ENCODE assay signal across 12 cellular contexts in genomic region chr16:73063854-73064226, GRCh38. TPM values are rescaled to one million over a fixed set of nuclear protein-coding genes. Genes with fewer than 3 reads are reported as not detected.
DNase-seq lines count a peak whose midpoint lies in the region; ATAC-seq, FAIRE-seq and TF ChIP-seq lines count a peak whose summit lies in the region.
"Had no signal": no experiment of that assay in that cellular context is flagged by ENCODE, and none has a peak within 500 bp of the region (broad histone marks: within the 10 kb centered on the region; RNA-seq: fewer than 3 reads in every experiment).

No MANE protein-coding gene starts in this region.

- H3K27me3 ChIP-seq in liver (ENCODE audit: control insufficient read depth in 4 of 4, insufficient read depth in 4 of 4, low read length in 3 of 4) (peaks cover 0 to 10% (median 4%) of the 10 kb centered on the region in 4 donors), right lobe of liver (peaks cover 0 to 32% of the 10 kb centered on the region in 2 donors), esophagus muscularis mucosa (peaks cover 0 to 50% (median 25%) of the 10 kb centered on the region in 4 donors), neural progenitor cell (peaks cover 100% of the 10 kb centered on the region)

- no peaks in the 10 kb centered on the region for H3K36me3 ChIP-seq in liver (ENCODE audit: control insufficient read depth in 4 of 4, insufficient read depth in 3 of 4, low read depth in 1 of 4, low read length in 3 of 4)
- no peaks in the 10 kb centered on the region for H3K36me3 ChIP-seq in right lobe of liver
- H3K36me3 ChIP-seq in esophagus muscularis mucosa, result no peaks in the 10 kb centered on the region
- H3K36me3 ChIP-seq in neural progenitor cell, result no peaks in the 10 kb centered on the region
- H3K36me3 ChIP-seq in kidney (ENCODE audit: control insufficient read depth in 1 of 2, insufficient read depth in 2 of 2, low read length in 2 of 2), result no peaks in the 10 kb centered on the region
- H3K36me3 ChIP-seq: tibial nerve had no signal

- no peak for DNase-seq in right lobe of liver
- DNase-seq in esophagus muscularis mucosa (ENCODE audit: extremely low spot score), result no peak
- DNase-seq in neural progenitor cell (ENCODE audit: low spot score), result no peak
- DNase-seq in endothelial cell (ENCODE audit: low spot score), result no peak
- DNase-seq in kidney, result no peak
- DNase-seq in A172 (ENCODE audit: low spot score), result no peak
- DNase-seq: activated CD8-positive, alpha-beta memory T cell treated with anti-CD3 and anti-CD28 coated beads, Interleukin-2, amount 50 U/mL, for 4 hours; GF-D8; NCI-H1092 had no signal

- H3K4me3 ChIP-seq in liver (ENCODE audit: low read depth in 1 of 3, low read length in 3 of 3) (peak overlapping the region in 1 of 3 donors; percentile 6), right lobe of liver (no peak overlapping the region), esophagus muscularis mucosa (peak overlapping the region; percentile 34 to 42 (median 38)), neural progenitor cell (no peak overlapping the region), kidney (ENCODE audit: low read length in 2 of 2) (no peak overlapping the region)

- peaks cover 84% of the 10 kb centered on the region for H4K20me1 ChIP-seq in neural progenitor cell (ENCODE audit: low read depth)

- H3K4me1 ChIP-seq in liver (ENCODE audit: control insufficient read depth in 4 of 4, insufficient read depth in 4 of 4, low read length in 3 of 4) (peaks cover 5 to 52% (median 35%) of the 10 kb centered on the region in 4 donors), right lobe of liver (peaks cover 0 to 42% (median 21%) of the 10 kb centered on the region in 4 donors), esophagus muscularis mucosa (peaks cover 45 to 83% (median 64%) of the 10 kb centered on the region in 4 donors), neural progenitor cell (peaks cover 67% of the 10 kb centered on the region), kidney (ENCODE audit: control insufficient read depth in 1 of 2, insufficient read depth in 1 of 2, low read depth in 1 of 2, low read length in 2 of 2) (peaks cover 0 to 20% of the 10 kb centered on the region in 2 donors)

- peaks cover 27% of the 10 kb centered on the region for H3K27me3 Mint-ChIP-seq in neural progenitor cell (ENCODE audit: insufficient read depth, low read depth)
- peaks cover 25% of the 10 kb centered on the region for H3K27me3 Mint-ChIP-seq in endothelial cell (ENCODE audit: unreplicated experiment)

- no peak for TF ChIP-seq RAD21 in liver (IDR thresholded peaks at IDR 0.05)

- H3K36me3 Mint-ChIP-seq in neural progenitor cell (no peaks in the 10 kb centered on the region), endothelial cell (ENCODE audit: low read depth, unreplicated experiment) (peaks cover 3% of the 10 kb centered on the region)

- H3F3A ChIP-seq in neural progenitor cell (ENCODE audit: low read depth), result peaks cover 72% of the 10 kb centered on the region

- TF ChIP-seq CTCF in liver (IDR thresholded peaks at IDR 0.05; ENCODE audit: low read depth, low read length, missing input control), result no peak
- no peak for TF ChIP-seq CTCF in right lobe of liver (IDR thresholded peaks at IDR 0.05)
- TF ChIP-seq CTCF in esophagus muscularis mucosa (IDR thresholded peaks at IDR 0.05), result no peak
- TF ChIP-seq CTCF in neural progenitor cell (IDR thresholded peaks at IDR 0.05), result no peak
- no peak for TF ChIP-seq CTCF in endothelial cell (IDR thresholded peaks at IDR 0.05; ENCODE audit: unreplicated experiment)
- no peak for TF ChIP-seq CTCF in kidney (IDR thresholded peaks at IDR 0.05; ENCODE audit: borderline replicate concordance, extremely low read depth, insufficient read depth)

- FAIRE-seq in kidney (lab: Jason Lieb, UNC), result no peak

- H3K4me1 Mint-ChIP-seq in neural progenitor cell (peaks cover 74% of the 10 kb centered on the region), endothelial cell (ENCODE audit: unreplicated experiment) (peaks cover 58% of the 10 kb centered on the region)

- 25% methylated on average over 15 of the region's 15 CpGs for WGBS in liver
- 25% methylated on average over 15 of the region's 15 CpGs for WGBS in right lobe of liver (ENCODE audit: insufficient coverage, low coverage, low lambda C conversion rate, missing lambda C conversion rate)
- WGBS in esophagus muscularis mucosa, result 57% methylated on average over 15 of the region's 15 CpGs

- peak overlapping the region; percentile 30 for H3K4me2 ChIP-seq in neural progenitor cell

- H3K9me3 ChIP-seq in liver (ENCODE audit: control insufficient read depth in 4 of 4, low read length in 3 of 4) (no peaks in the 10 kb centered on the region), right lobe of liver (no peaks in the 10 kb centered on the region), esophagus muscularis mucosa (no peaks in the 10 kb centered on the region), neural progenitor cell (ENCODE audit: low read depth) (no peaks in the 10 kb centered on the region), kidney (ENCODE audit: control insufficient read depth in 1 of 2, low read length in 2 of 2) (no peaks in the 10 kb centered on the region)
- H3K9me3 ChIP-seq: tibial nerve had no signal

- peak overlapping the region; percentile 82 for H3K4me3 Mint-ChIP-seq in neural progenitor cell
- H3K4me3 Mint-ChIP-seq in endothelial cell (ENCODE audit: unreplicated experiment), result no peak overlapping the region

- H3K27ac Mint-ChIP-seq in neural progenitor cell (no peak overlapping the region), endothelial cell (ENCODE audit: unreplicated experiment) (no peak overlapping the region)

- ATAC-seq in right lobe of liver (no peak), GM18511 (IDR thresholded peaks at IDR 0.05; ENCODE audit: unreplicated experiment) (no peak)

- no peak overlapping the region for H3K9ac ChIP-seq in liver (ENCODE audit: low read depth in 1 of 2, low read length in 2 of 2)
- no peak overlapping the region for H3K9ac ChIP-seq in neural progenitor cell
- no peak overlapping the region for H3K9ac ChIP-seq in kidney (ENCODE audit: low read length in 2 of 2)

- intact Hi-C loops in right lobe of liver (cut with DNase I) (no loop called here), esophagus muscularis mucosa (cut with DNase I) (no loop called here), kidney (cut with DNase I) (no loop called here)

- H3K79me2 ChIP-seq in neural progenitor cell (ENCODE audit: low read depth), result no peaks in the 10 kb centered on the region

- H3K27ac ChIP-seq in liver (ENCODE audit: low read depth in 1 of 2, low read length in 2 of 2) (peak overlapping the region; percentile 2 to 14), right lobe of liver (no peak overlapping the region), esophagus muscularis mucosa (replicated peaks in 1 of 4) (peak overlapping the region; percentile 24 to 37 (median 28)), neural progenitor cell (no peak overlapping the region), kidney (ENCODE audit: low read depth in 2 of 2, low read length in 2 of 2) (no peak overlapping the region)

- no peak for TF ChIP-seq POLR2A in right lobe of liver (IDR thresholded peaks at IDR 0.05)
- TF ChIP-seq POLR2A in esophagus muscularis mucosa (IDR thresholded peaks at IDR 0.05; ENCODE audit: low read depth), result no peak

- no peaks in the 10 kb centered on the region for H3K9me3 Mint-ChIP-seq in neural progenitor cell
- H3K9me3 Mint-ChIP-seq in endothelial cell (ENCODE audit: unreplicated experiment), result no peaks in the 10 kb centered on the region

- no peak for TF ChIP-seq EP300 in esophagus muscularis mucosa (IDR thresholded peaks at IDR 0.05)

- H2AFZ ChIP-seq in neural progenitor cell (replicated peaks), result no peak overlapping the region

TF ChIP-seq in liver, 16 proteins besides CTCF, POLR2A, EP300 and RAD21 (continues in another document):
- TF ChIP-seq SP1 (IDR thresholded peaks at IDR 0.05), result no peak
- no peak for TF ChIP-seq FOXA1 (IDR thresholded peaks at IDR 0.05)
- no peak for TF ChIP-seq RXRA (IDR thresholded peaks at IDR 0.05)
- TF ChIP-seq HNF4G (IDR thresholded peaks at IDR 0.05), result no peak
- TF ChIP-seq JUND (IDR thresholded peaks at IDR 0.05), result no peak
- TF ChIP-seq MAX (IDR thresholded peaks at IDR 0.05), result no peak
- no peak for TF ChIP-seq EGR1 (IDR thresholded peaks at IDR 0.05; ENCODE audit: low read depth in 2 of 2)
- TF ChIP-seq NR2F2 (IDR thresholded peaks at IDR 0.05), result no peak
- no peak for TF ChIP-seq HNF4A (conservative IDR thresholded peaks at IDR 0.05)
- TF ChIP-seq TAF1 (conservative IDR thresholded peaks at IDR 0.05), result no peak
- TF ChIP-seq YY1 (IDR thresholded peaks at IDR 0.05), result no peak
- TF ChIP-seq FOXA2 (IDR thresholded peaks at IDR 0.05), result no peak
- no peak for TF ChIP-seq GABPA (IDR thresholded peaks at IDR 0.05 in 1 of 2, conservative IDR thresholded peaks at IDR 0.05 in 1 of 2)

RNA-seq across cellular contexts. Expression of gene ZFHX3, which starts 15.9 kb away (rescaled TPM):
- total RNA-seq in liver (1 to 10 TPM; 3.5 to 5.9 TPM), right lobe of liver (1 to 10 TPM; 7.1 to 9.4 (median 7.7) TPM), esophagus muscularis mucosa (10 to 100 TPM; 25.7 to 53.0 (median 30.6) TPM), neural progenitor cell (ENCODE audit: low replicate concordance) (1.5 and 2.4 TPM in 2 replicates), endothelial cell (ENCODE audit: unreplicated experiment) (17.7 TPM), kidney (29.3 TPM)
- polyA plus RNA-seq in liver (1 to 10 TPM; 1.5 to 2.5 TPM), kidney (ENCODE audit: insufficient read depth, low read depth, low replicate concordance) (2.3 TPM)
- 2.4 and 2.5 TPM in 2 replicates for total RNA-seq in A172 (2014; rRNA removed; shearing (Covaris generic))

Comparison
In these comparisons a context has a peak if more than half of its experiments do, and no peak if none do; other contexts are left out.
1. H3K27ac ChIP-seq: peak in liver (2 of 2) and esophagus muscularis mucosa (4 of 4); none in right lobe of liver (0 of 3), neural progenitor cell (single experiment) and kidney (0 of 2).
2. H3K4me3 ChIP-seq: peak in esophagus muscularis mucosa (4 of 4); none in right lobe of liver (0 of 3), neural progenitor cell (single experiment) and kidney (0 of 2).